Comparison of ENCODE assay signal across 11 cellular contexts in the genomic region with DNA sequence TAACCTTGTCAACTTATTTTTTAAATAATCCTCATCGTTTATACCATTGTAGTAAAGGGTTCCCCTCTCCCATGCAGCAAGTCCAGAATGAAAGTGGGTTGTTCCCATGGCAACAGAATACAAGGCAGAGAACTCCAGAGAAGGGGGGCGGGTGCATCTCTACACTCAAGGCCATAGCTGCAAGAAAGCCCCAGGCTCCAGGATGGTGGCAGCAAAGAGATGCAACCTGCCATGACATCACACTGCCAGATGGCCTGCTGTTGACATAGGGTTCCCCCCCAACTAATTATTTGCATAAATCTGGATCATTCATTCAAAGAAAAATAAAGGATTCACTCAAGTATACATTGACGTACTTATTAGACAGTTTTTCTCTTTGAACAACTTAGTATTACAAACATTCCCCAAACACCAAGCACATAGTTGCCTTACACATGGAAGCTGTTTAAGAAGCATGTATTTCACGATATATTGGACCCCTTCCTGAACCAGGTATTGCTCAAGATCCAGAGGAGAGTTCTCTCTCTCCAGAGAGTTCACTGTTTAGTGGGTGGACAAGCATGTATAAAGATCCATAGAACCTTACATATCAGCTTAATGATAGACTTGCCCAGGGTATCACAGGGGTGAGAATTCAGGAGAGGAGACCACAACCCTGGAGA.
DNase-seq lines count a peak whose midpoint lies in the region; ATAC-seq and TF ChIP-seq lines count a peak whose summit lies in the region.
"Had no signal": no experiment of that assay in that cellular context is flagged by ENCODE, and none has a peak within 500 bp of the region (broad histone marks: within the 10 kb centered on the region; RNA-seq: fewer than 3 reads in every experiment).

No MANE protein-coding gene starts in this region.

- H3K27ac Mint-ChIP-seq in MCF 10A (ENCODE audit: low read depth, unreplicated experiment) = peak overlapping the region; percentile 66
- H3K27ac Mint-ChIP-seq in activated naive CD8-positive, alpha-beta T cell treated with anti-CD3 and anti-CD28 coated beads, Interleukin-2, amount 50 U/mL, for 24 hours = no peak overlapping the region

- H3K9me3 Mint-ChIP-seq in MCF 10A (ENCODE audit: unreplicated experiment) = no peaks in the 10 kb centered on the region
- no peaks in the 10 kb centered on the region for H3K9me3 Mint-ChIP-seq in activated naive CD8-positive, alpha-beta T cell treated with anti-CD3 and anti-CD28 coated beads, Interleukin-2, amount 50 U/mL, for 24 hours

- no peaks in the 10 kb centered on the region for H3K79me2 ChIP-seq in fibroblast of lung (ENCODE audit: control insufficient read depth, insufficient read depth, low read length)

- H3K27me3 ChIP-seq in breast epithelium (no peaks in the 10 kb centered on the region), fibroblast of lung (ENCODE audit: control insufficient read depth, insufficient read depth, low read length) (no peaks in the 10 kb centered on the region)
- H3K27me3 ChIP-seq: BLaER1, upper lobe of left lung had no signal

- CTCF ChIA-PET in MCF 10A (lab: Yijun Ruan, JAX) = interaction anchor here (0.6 to 1.5 kb wide), 4 partner anchors 10 to 780 kb away, joined by 3 to 9 read pairs (median 4); no protein-coding TSS in a partner anchor

- no peaks in the 10 kb centered on the region for H3K27me3 Mint-ChIP-seq in MCF 10A (ENCODE audit: insufficient read depth, unreplicated experiment)
- H3K27me3 Mint-ChIP-seq in activated naive CD8-positive, alpha-beta T cell treated with anti-CD3 and anti-CD28 coated beads, Interleukin-2, amount 50 U/mL, for 24 hours = peaks cover 1% of the 10 kb centered on the region

- POLR2A ChIA-PET in MCF 10A (lab: Yijun Ruan, JAX) = interaction anchor here (0.7 to 11.5 kb wide), 10 partner anchors 9 to 142 kb away, joined by 3 to 158 read pairs (median 8); partner anchors contain the start of gene KLF7

- peaks cover 7% of the 10 kb centered on the region for H3K36me3 Mint-ChIP-seq in MCF 10A (ENCODE audit: insufficient read depth, unreplicated experiment)
- H3K36me3 Mint-ChIP-seq in activated naive CD8-positive, alpha-beta T cell treated with anti-CD3 and anti-CD28 coated beads, Interleukin-2, amount 50 U/mL, for 24 hours (ENCODE audit: low read depth) = no peaks in the 10 kb centered on the region

- peak overlapping the region; percentile 37 for H3K4me3 Mint-ChIP-seq in MCF 10A (ENCODE audit: unreplicated experiment)
- no peak overlapping the region for H3K4me3 Mint-ChIP-seq in activated naive CD8-positive, alpha-beta T cell treated with anti-CD3 and anti-CD28 coated beads, Interleukin-2, amount 50 U/mL, for 24 hours

- ATAC-seq in activated naive CD8-positive, alpha-beta T cell treated with anti-CD3 and anti-CD28 coated beads, Interleukin-2, amount 50 U/mL, for 24 hours = no peak
- no peak for ATAC-seq in GM21576 (IDR thresholded peaks at IDR 0.05; ENCODE audit: unreplicated experiment)
- ATAC-seq: left ventricle myocardium superior had no signal

- TF ChIP-seq CTCF in MCF 10A (IDR thresholded peaks at IDR 0.05; ENCODE audit: unreplicated experiment) (no peak), breast epithelium (IDR thresholded peaks at IDR 0.05) (no peak), fibroblast of lung (conservative IDR thresholded peaks at IDR 0.05 in 1 of 2, IDR thresholded peaks at IDR 0.05 in 1 of 2; ENCODE audit: low read depth in 1 of 2, low read length in 2 of 2) (no peak)

- H4K20me1 ChIP-seq in fibroblast of lung (ENCODE audit: control insufficient read depth, extremely low read depth, insufficient read depth, low read length) = no peaks in the 10 kb centered on the region
- H4K20me1 ChIP-seq: BLaER1 had no signal

- H3K4me1 Mint-ChIP-seq in MCF 10A (ENCODE audit: insufficient read depth, unreplicated experiment) = peaks cover 79% of the 10 kb centered on the region
- peaks cover 33% of the 10 kb centered on the region for H3K4me1 Mint-ChIP-seq in activated naive CD8-positive, alpha-beta T cell treated with anti-CD3 and anti-CD28 coated beads, Interleukin-2, amount 50 U/mL, for 24 hours

- no peak overlapping the region for H3K4me3 ChIP-seq in breast epithelium
- H3K4me3 ChIP-seq in fibroblast of lung (replicated peaks in 1 of 4; ENCODE audit: control extremely low read depth in 1 of 4, insufficient read depth in 1 of 4, low read depth in 3 of 4, low read length in 4 of 4) = no peak overlapping the region
- H3K4me3 ChIP-seq: BLaER1, upper lobe of left lung had no signal

- H3K27ac ChIP-seq in breast epithelium = no peak overlapping the region
- peak overlapping the region; percentile 91 for H3K27ac ChIP-seq in fibroblast of lung (ENCODE audit: insufficient read depth, low read length)
- H3K27ac ChIP-seq: BLaER1, upper lobe of left lung had no signal

- TF ChIP-seq POLR2A in breast epithelium (IDR thresholded peaks at IDR 0.05) = no peak

- intact Hi-C loops in MCF 10A (cut with micrococcal nuclease) (loop anchor here (1.0 kb wide), 1 partner anchor 92 kb away; no protein-coding TSS in a partner anchor), breast epithelium (cut with DNase I; ENCODE audit: low total_unique reads) (no loop called here)

- DNase-seq in MCF 10A (ENCODE audit: unreplicated experiment) (no peak), breast epithelium (ENCODE audit: low spot score in 2 of 2) (no peak), NCI-H69 (lab: John Stamatoyannopoulos, UW) (peak; percentile 98), fibroblast of lung (ENCODE audit: low read depth in 2 of 2) (peak in 1 of 2 donors; percentile 45), putamen (ENCODE audit: low spot score) (no peak), cortex of kidney (lab: John Stamatoyannopoulos, UW) (no peak)
- DNase-seq in activated naive CD8-positive, alpha-beta T cell treated with anti-CD3 and anti-CD28 coated beads, Interleukin-2, amount 50 U/mL, for 24 hours = no peak
- DNase-seq: left ventricle myocardium superior, upper lobe of left lung had no signal

- no peak overlapping the region for H3K4me2 ChIP-seq in fibroblast of lung (ENCODE audit: extremely low read depth, insufficient read depth, low read length)
- H3K4me2 ChIP-seq: BLaER1 had no signal

- no peak overlapping the region for H3K9ac ChIP-seq in fibroblast of lung (ENCODE audit: insufficient read depth, low read length)
- H3K9ac ChIP-seq: BLaER1 had no signal

- H2AFZ ChIP-seq in fibroblast of lung (ENCODE audit: low read length) = no peak overlapping the region

- H3K4me1 ChIP-seq in breast epithelium = no peaks in the 10 kb centered on the region
- H3K4me1 ChIP-seq in fibroblast of lung (ENCODE audit: control insufficient read depth, extremely low read depth, insufficient read depth, low read length) = peaks cover 52% of the 10 kb centered on the region

- H3K36me3 ChIP-seq in breast epithelium = no peaks in the 10 kb centered on the region
- no peaks in the 10 kb centered on the region for H3K36me3 ChIP-seq in fibroblast of lung (ENCODE audit: control insufficient read depth, insufficient read depth, low read length)
- H3K36me3 ChIP-seq: BLaER1, upper lobe of left lung had no signal

- no TSS peak for BruUV-seq in MCF 10A (replicated peaks; lab: Mats Ljungman, UMichigan)

- no peaks in the 10 kb centered on the region for H3K9me3 ChIP-seq in breast epithelium
- no peaks in the 10 kb centered on the region for H3K9me3 ChIP-seq in fibroblast of lung (ENCODE audit: control insufficient read depth, insufficient read depth, low read depth, low read length)
- H3K9me3 ChIP-seq: BLaER1, upper lobe of left lung had no signal
